Comparison of ENCODE assay signal across 19 cellular contexts in genomic region chr3:120568198-120568523, GRCh38. TPM values are rescaled to one million over a fixed set of nuclear protein-coding genes. Genes with fewer than 3 reads are reported as not detected.
DNase-seq lines count a peak whose midpoint lies in the region; ATAC-seq, FAIRE-seq and TF ChIP-seq lines count a peak whose summit lies in the region.
"Had no signal": no experiment of that assay in that cellular context is flagged by ENCODE, and none has a peak within 500 bp of the region (broad histone marks: within the 10 kb centered on the region; RNA-seq: fewer than 3 reads in every experiment).

No MANE protein-coding gene starts in this region.

- H3K9me3 Mint-ChIP-seq in T-cell: no peaks in the 10 kb centered on the region

- H3K27me3 Mint-ChIP-seq in T-cell: peaks cover 8 to 12% of the 10 kb centered on the region in 2 donors

- H3K36me3 ChIP-seq in K562 (ENCODE audit: control insufficient read depth, insufficient read depth, low read length) (no peaks in the 10 kb centered on the region), mesodermal cell (ENCODE audit: control insufficient read depth, insufficient read depth, low read length) (no peaks in the 10 kb centered on the region), vagina (no peaks in the 10 kb centered on the region)
- H3K36me3 ChIP-seq: BLaER1, SJCRH30, thyroid gland had no signal

- H3K4me3 ChIP-seq in K562 (no peak overlapping the region), mesodermal cell (ENCODE audit: extremely low read depth, insufficient read depth, low read length, poor library complexity, severe bottlenecking) (no peak overlapping the region), vagina (no peak overlapping the region)
- H3K4me3 ChIP-seq: BLaER1, thyroid gland had no signal

- H3K9ac ChIP-seq in K562 (ENCODE audit: insufficient read depth in 1 of 2, low read depth in 2 of 2, low read length in 2 of 2): no peak overlapping the region
- H3K9ac ChIP-seq: BLaER1, parathyroid adenoma had no signal

- H3K4me1 Mint-ChIP-seq in T-cell: peaks cover 0 to 3% (median 2%) of the 10 kb centered on the region in 3 donors

- no peak for TF ChIP-seq EP300 in K562 (IDR thresholded peaks at IDR 0.05; ENCODE audit: low read length)

- H3K79me2 ChIP-seq in K562 (ENCODE audit: control insufficient read depth, insufficient read depth, low read length): no peaks in the 10 kb centered on the region
- H3K79me2 ChIP-seq: parathyroid adenoma had no signal

- intact Hi-C loops in Right ventricle myocardium inferior (cut with DNase I): no loop called here
- intact Hi-C loops in cardiac septum (cut with DNase I): loop anchor here (5.0 kb wide), 1 partner anchor 174 kb away; the partner anchor contains the start of genes GTF2E1 and RABL3
- intact Hi-C loops in K562 (cut with micrococcal nuclease): no loop called here
- intact Hi-C loops in vagina (cut with DNase I): no loop called here

- no peak overlapping the region for H3K27ac Mint-ChIP-seq in T-cell

- no peaks in the 10 kb centered on the region for H3K27me3 ChIP-seq in K562 (ENCODE audit: control insufficient read depth in 2 of 2, insufficient read depth in 2 of 2, low read length in 2 of 2)
- no peaks in the 10 kb centered on the region for H3K27me3 ChIP-seq in vagina
- H3K27me3 ChIP-seq: BLaER1, SJCRH30, thyroid gland had no signal

- no peak overlapping the region for H3K4me2 ChIP-seq in K562 (ENCODE audit: insufficient read depth, low read length)

- H3K36me3 Mint-ChIP-seq in T-cell: no peaks in the 10 kb centered on the region

- H4K20me1 ChIP-seq in K562 (replicated peaks; ENCODE audit: control insufficient read depth, insufficient read depth, low read length): no peaks in the 10 kb centered on the region
- H4K20me1 ChIP-seq: BLaER1 had no signal

- in situ Hi-C loops in K562 (cut with MboI): loop anchor here (5.0 kb wide), 1 partner anchor 229 kb away; no protein-coding TSS in a partner anchor

- H3K9me1 ChIP-seq in K562 (ENCODE audit: control insufficient read depth, insufficient read depth, low read length): no peaks in the 10 kb centered on the region

- H3K4me1 ChIP-seq in K562 (replicated peaks in 1 of 2; ENCODE audit: control insufficient read depth in 2 of 2, insufficient read depth in 2 of 2, low read length in 2 of 2) (peaks cover 0 to 15% of the 10 kb centered on the region in 2 experiments; a peak in 4 of 5 replicates), mesodermal cell (ENCODE audit: control insufficient read depth, insufficient read depth, low read length, poor library complexity, severe bottlenecking) (peaks cover 14% of the 10 kb centered on the region), vagina (peaks cover 24% of the 10 kb centered on the region)
- H3K4me1 ChIP-seq: SJCRH30 had no signal

- peak; percentile 22 for ATAC-seq in Right ventricle myocardium inferior
- ATAC-seq in K562: peak; percentile 16; the same call in 1 of the 3 replicates
- ATAC-seq in HG02885 (IDR thresholded peaks at IDR 0.05; ENCODE audit: poor library complexity, unreplicated experiment): no peak
- ATAC-seq in T-cell (replicated peaks in 1 of 4): no peak

- peak overlapping the region; percentile 59 for H2AFZ ChIP-seq in K562 (ENCODE audit: low read depth, low read length)

- H3K4me3 Mint-ChIP-seq in T-cell: no peak overlapping the region

- BruUV-seq in K562 (replicated peaks; lab: Mats Ljungman, UMichigan): no TSS peak

- H3K9me3 ChIP-seq in K562 (replicated peaks; ENCODE audit: control insufficient read depth, insufficient read depth, low read depth, low read length) (no peaks in the 10 kb centered on the region), mesodermal cell (ENCODE audit: control insufficient read depth, low read length) (peaks cover 6% of the 10 kb centered on the region), vagina (no peaks in the 10 kb centered on the region)
- H3K9me3 ChIP-seq: BLaER1, SJCRH30, thyroid gland had no signal

- no peak for FAIRE-seq in K562 (lab: Jason Lieb, UNC)
- FAIRE-seq: kidney, small intestine had no signal

- CTCF ChIA-PET in K562 (lab: Yijun Ruan, JAX; ENCODE audit: low intra/inter-chr PET ratio) (no interaction called here), T-cell (lab: Charles Lee) (interaction anchor here (0.7 to 3.2 kb wide), 11 partner anchors 9 to 227 kb away, joined by 3 to 28 read pairs (median 12); partner anchors contain the start of gene NDUFB4 (in 2 of the 2))

- TF ChIP-seq RAD21 in K562 (CRISPR knock-in tag; conservative IDR thresholded peaks at IDR 0.05 in 1 of 2, IDR thresholded peaks at IDR 0.05 in 1 of 2): no peak

- H3K27ac ChIP-seq in K562 (ENCODE audit: extremely low read depth, low read depth, low read length) (no peak overlapping the region), mesodermal cell (ENCODE audit: low read depth, low read length, severe bottlenecking) (peak overlapping the region; percentile 71), vagina (peak overlapping the region; percentile 2)
- H3K27ac ChIP-seq: BLaER1, parathyroid adenoma, SJCRH30, thyroid gland had no signal

- WGBS in K562 (ENCODE audit: insufficient coverage, low coverage, missing lambda C conversion rate): 50% methylated on average over 2 of the region's 3 CpGs
- 38 to 60% methylated on average over 3 of the region's 3 CpGs for WGBS in mesodermal cell (ENCODE audit: insufficient coverage in 2 of 2), 2 experiments

- TF ChIP-seq CTCF in K562 (IDR thresholded peaks at IDR 0.05 in 2 of 3, conservative IDR thresholded peaks at IDR 0.05 in 1 of 3; ENCODE audit: insufficient read depth in 2 of 3, low read depth in 1 of 3, low read length in 3 of 3) (no peak), vagina (IDR thresholded peaks at IDR 0.05) (no peak)

- POLR2A ChIA-PET in K562 (lab: Yijun Ruan, JAX): interaction anchor here (1.8 kb wide), 1 partner anchor 28 kb away, joined by 5 read pairs; the partner anchor contains the start of gene NDUFB4
- POLR2A ChIA-PET in T-cell (lab: Charles Lee): interaction anchor here (0.6 to 2.0 kb wide), 3 partner anchors 10 to 100 kb away, joined by 3 to 21 read pairs (median 4); partner anchors contain the start of gene NDUFB4 (in 1 of the 2)

- TF ChIP-seq POLR2A in K562 (conservative IDR thresholded peaks at IDR 0.05) (no peak), vagina (IDR thresholded peaks at IDR 0.05) (no peak)

- no peak for DNase-seq in Right ventricle myocardium inferior (ENCODE audit: missing footprints)
- no peak for DNase-seq in cardiac septum (ENCODE audit: low spot score)
- DNase-seq in K562 (ENCODE audit: extremely low read depth in 1 of 4, low spot score in 3 of 4): no peak
- peak in 1 of 2 donors; percentile 22 for DNase-seq in vagina (ENCODE audit: extremely low spot score in 2 of 2)
- no peak for DNase-seq in T-cell
- no peak for DNase-seq in NCI-H2081 treated with DMSO at 0.1 percent for 48 hours (lab: John Stamatoyannopoulos, UW)
- DNase-seq: 8988T; activated CD4-positive, alpha-beta T cell treated with anti-CD3 and anti-CD28 coated beads for 48 hours; activated CD8-positive, alpha-beta memory T cell treated with anti-CD3 and anti-CD28 coated beads, Interleukin-2, amount 50 U/mL, for 4 hours; activated gamma-delta T cell treated with Interleukin-2 at 50 U/mL for 16 hours; kidney; NCI-H2029; small intestine; thyroid gland had no signal

TF ChIP-seq in K562, 482 proteins besides CTCF, POLR2A, EP300 and RAD21:
- no peak for TF ChIP-seq JUND (IDR thresholded peaks at IDR 0.05; ENCODE audit: borderline replicate concordance, low read depth, low read length)
- no peak for TF ChIP-seq JUND (tag; IDR thresholded peaks at IDR 0.05; ENCODE audit: borderline replicate concordance, low read depth, low read length)
- no peak for TF ChIP-seq SPI1 (IDR thresholded peaks at IDR 0.05; ENCODE audit: borderline replicate concordance, low read depth, low read length)
- no peak for TF ChIP-seq EP400 (IDR thresholded peaks at IDR 0.05)
- no peak for TF ChIP-seq RBM14 (IDR thresholded peaks at IDR 0.05; ENCODE audit: borderline replicate concordance, insufficient read depth, low read depth, low read length)
- TF ChIP-seq ZBTB26 (CRISPR knock-in tag; IDR thresholded peaks at IDR 0.05): no peak
- TF ChIP-seq HIVEP1 (CRISPR knock-in tag; IDR thresholded peaks at IDR 0.05): no peak
- TF ChIP-seq TARDBP (IDR thresholded peaks at IDR 0.05): no peak

RNA-seq across cellular contexts. Expression of gene NDUFB4, which starts 28.0 kb away (rescaled TPM):
- total RNA-seq in Right ventricle myocardium inferior (629 TPM), cardiac septum (360 TPM), K562 (2014; rRNA removed) (140 and 146 TPM in 2 replicates), K562 (2014; rRNA removed; fragmentation: Illumina TruSeq; extraction: Trizol) (132 and 195 TPM in 2 replicates), K562 (2015; rRNA removed; fragmentation: Illumina TruSeq; extraction: Trizol) (312 and 351 TPM in 2 replicates), K562 (2021) (125 and 129 TPM in 2 replicates), vagina (82.5 TPM), T-cell (10 to 100 TPM; 59.3 to 79.6 (median 73.6) TPM)
- total RNA-seq in K562 (2011; cell fraction: chromatin; rRNA removed; ENCODE audit: low replicate concordance): 19.3 and 23.3 TPM in 2 replicates
- 30.1 and 30.4 TPM in 2 replicates for total RNA-seq in K562 (2011; cell fraction: nucleolus; rRNA removed)
- total RNA-seq in K562 (2011; cell fraction: nucleoplasm; rRNA removed): 35.7 and 56.3 TPM in 2 replicates
- polyA plus RNA-seq in K562 (2011; rRNA removed) (124 and 135 TPM in 2 replicates), K562 (2014; fragmentation: Illumina TruSeq; extraction: Trizol) (210 and 237 TPM in 2 replicates), K562 (2014; fragmentation: Nextera tagmentation; extraction: Ambion mirVana) (100 to 1,000 TPM; 560 to 670 TPM), K562 (2014; rRNA removed) (227 and 285 TPM in 2 replicates)
- polyA plus RNA-seq in K562 (2011; cell fraction: cytosol; rRNA removed): 263 and 300 TPM in 2 replicates
- polyA plus RNA-seq in K562 (2011; cell fraction: nucleus; rRNA removed): 86.7 and 94.9 TPM in 2 replicates
- 185 and 189 TPM in 2 replicates for polyA plus RNA-seq in K562 (2012)
- 69.5 and 81.5 TPM in 2 replicates for polyA minus RNA-seq in K562 (2011; rRNA and poly(A)+ RNA removed)
- 78.5 and 124 TPM in 2 replicates for polyA minus RNA-seq in K562 (2011; cell fraction: cytosol; rRNA and poly(A)+ RNA removed)
- 28.1 and 49.5 TPM in 2 replicates for polyA minus RNA-seq in K562 (2011; cell fraction: nucleus; rRNA and poly(A)+ RNA removed)
- 303 TPM for polyA plus RNA-seq in mesodermal cell (2013, experiment 1 of 2)
- polyA plus RNA-seq in mesodermal cell (2013, experiment 2 of 2): 287 TPM

Comparison
In these comparisons a context has a peak if more than half of its experiments do, and no peak if none do; other contexts are left out.
1. ATAC-seq: peak in Right ventricle myocardium inferior (single experiment) and K562 (single experiment); none in HG02885 (single experiment) and T-cell (0 of 4).